ENCODE assay signal across 10 cellular contexts in genomic region chr22:23256986-23257888, GRCh38.
DNase-seq lines count a peak whose midpoint lies in the region; TF ChIP-seq lines count a peak whose summit lies in the region.
"Had no signal": no experiment of that assay in that cellular context is flagged by ENCODE, and none has a peak within 500 bp of the region (broad histone marks: within the 10 kb centered on the region; RNA-seq: fewer than 3 reads in every experiment).

No MANE protein-coding gene starts in this region.

- H3K9ac ChIP-seq in duodenal mucosa (ENCODE audit: low read depth in 1 of 2, low read length in 2 of 2): peak overlapping the region in 1 of 2 donors; percentile 6

- no peak overlapping the region for H3K4me3 ChIP-seq in duodenal mucosa (ENCODE audit: low read depth in 1 of 2, low read length in 2 of 2)
- no peak overlapping the region for H3K4me3 ChIP-seq in lower leg skin (ENCODE audit: low read depth, poor library complexity, severe bottlenecking)
- no peak overlapping the region for H3K4me3 ChIP-seq in suprapubic skin

- DNase-seq in RPMI7951 (ENCODE audit: low read depth): peak; percentile 17
- DNase-seq in lower leg skin (ENCODE audit: low spot score in 2 of 2): peak; percentile 86 to 95
- DNase-seq in suprapubic skin (ENCODE audit: low spot score in 2 of 2): peak; percentile 83 to 88
- no peak for DNase-seq in cerebellar nuclear complex (lab: John Stamatoyannopoulos, UW)
- DNase-seq in stimulated activated CD4-positive, alpha-beta T cell treated with anti-CD3 and anti-CD28 coated beads, Interleukin-2, amount 100 ng/mL, for 24 hours: no peak
- DNase-seq in stimulated activated CD4-positive, alpha-beta T cell treated with anti-CD3 and anti-CD28 coated beads, Interleukin-4, amount 100 ng/mL, for 4 hours: no peak
- DNase-seq in G401 (ENCODE audit: low spot score): no peak
- DNase-seq: activated CD8-positive, alpha-beta memory T cell treated with anti-CD3 and anti-CD28 coated beads, Interleukin-2, amount 50 U/mL, for 4 hours; RPMI8226 had no signal

- H3K27ac ChIP-seq in duodenal mucosa (ENCODE audit: low read depth, low read length) (peak overlapping the region; percentile 61), suprapubic skin (peak overlapping the region; percentile 50)

- peaks cover 13 to 17% of the 10 kb centered on the region in 2 donors for H3K4me1 ChIP-seq in duodenal mucosa (ENCODE audit: control insufficient read depth in 1 of 2, insufficient read depth in 2 of 2, low read length in 2 of 2)
- H3K4me1 ChIP-seq in suprapubic skin: peaks cover 40% of the 10 kb centered on the region

- intact Hi-C loops in lower leg skin (cut with DNase I; ENCODE audit: low total_unique reads): no loop called here

- no peak for TF ChIP-seq EP300 in suprapubic skin (IDR thresholded peaks at IDR 0.05)

- in situ Hi-C loops in G401 (cut with HindIII; ENCODE audit: low sequenced_read_pairs): no loop called here

- WGBS in lower leg skin, 2 donors: 30 to 34% methylated on average over 18 to 19 of the region's 19 CpGs
- WGBS in suprapubic skin: 29% methylated on average over 18 of the region's 19 CpGs

- H3K9me3 ChIP-seq in duodenal mucosa (ENCODE audit: control insufficient read depth in 1 of 2, low read length in 2 of 2) (no peaks in the 10 kb centered on the region), suprapubic skin (no peaks in the 10 kb centered on the region)

- no peak for TF ChIP-seq CTCF in lower leg skin (IDR thresholded peaks at IDR 0.05)
- TF ChIP-seq CTCF in suprapubic skin (IDR thresholded peaks at IDR 0.05): no peak

- H3K36me3 ChIP-seq in duodenal mucosa (ENCODE audit: control insufficient read depth in 1 of 2, insufficient read depth in 2 of 2, low read length in 2 of 2) (peaks cover 15 to 38% of the 10 kb centered on the region in 2 donors), suprapubic skin (peaks cover 37% of the 10 kb centered on the region)

- no peaks in the 10 kb centered on the region for H3K27me3 ChIP-seq in duodenal mucosa (ENCODE audit: control insufficient read depth in 1 of 2, insufficient read depth in 2 of 2, low read length in 2 of 2)
- H3K27me3 ChIP-seq in suprapubic skin: no peaks in the 10 kb centered on the region

- TF ChIP-seq POLR2A in lower leg skin (IDR thresholded peaks at IDR 0.05) (no peak), suprapubic skin (IDR thresholded peaks at IDR 0.05) (no peak)

Comparison
In these comparisons a context has a peak if more than half of its experiments do, and no peak if none do; other contexts are left out.
1. DNase-seq: peak in RPMI7951 (single experiment), lower leg skin (2 of 2) and suprapubic skin (2 of 2); none in cerebellar nuclear complex (0 of 2), stimulated activated CD4-positive, alpha-beta T cell treated with anti-CD3 and anti-CD28 coated beads, Interleukin-2, amount 100 ng/mL, for 24 hours (0 of 2), stimulated activated CD4-positive, alpha-beta T cell treated with anti-CD3 and anti-CD28 coated beads, Interleukin-4, amount 100 ng/mL, for 4 hours (0 of 2) and G401 (single experiment).